Comparison of ENCODE assay signal across 9 cellular contexts in genomic region chr16:11949527-11949926, GRCh38. TPM values are rescaled to one million over a fixed set of nuclear protein-coding genes. Genes with fewer than 3 reads are reported as not detected.
DNase-seq lines count a peak whose midpoint lies in the region; ATAC-seq and TF ChIP-seq lines count a peak whose summit lies in the region.
"Had no signal": no experiment of that assay in that cellular context is flagged by ENCODE, and none has a peak within 500 bp of the region (broad histone marks: within the 10 kb centered on the region; RNA-seq: fewer than 3 reads in every experiment).

No MANE protein-coding gene starts in this region.

- H3K36me3 ChIP-seq in left lung: no peaks in the 10 kb centered on the region

- intact Hi-C loops in left lung (cut with DNase I): no loop called here

- TF ChIP-seq CTCF in AG04449 (IDR thresholded peaks at IDR 0.05; ENCODE audit: insufficient read depth, low read length, missing control alignments) (peak; percentile 40), GM10266 (IDR thresholded peaks at IDR 0.05; ENCODE audit: control insufficient read depth, insufficient read depth, low read depth, missing control alignments) (peak; percentile 73), cardiac fibroblast (IDR thresholded peaks at IDR 0.05; ENCODE audit: low read depth, low read length) (peak; percentile 40), left lung (IDR thresholded peaks at IDR 0.05) (peak; percentile 29 to 32)

- CTCF ChIA-PET in AG04449 (lab: Yijun Ruan, JAX): interaction anchor here (0.7 to 6.0 kb wide), 8 partner anchors 20 to 145 kb away, joined by 3 to 82 read pairs (median 4); no protein-coding TSS in a partner anchor

- H3K27ac ChIP-seq in left lung: no peak overlapping the region

- H3K4me1 ChIP-seq in left lung: no peaks in the 10 kb centered on the region

- DNase-seq in AG04449 (ENCODE audit: low read depth, low spot score) (no peak), GM10266 (ENCODE audit: extremely low spot score) (peak; percentile 73), NOMO-1 treated with DMSO at 0.1 percent for 48 hours (lab: John Stamatoyannopoulos, UW; ENCODE audit: unreplicated experiment) (peak; percentile 44), cardiac fibroblast (ENCODE audit: low read depth in 2 of 2) (peak; percentile 45 to 56), left lung (peak in 1 of 2 donors; percentile 53), NCI-H2081 treated with DMSO at 0.1 percent for 48 hours (lab: John Stamatoyannopoulos, UW) (no peak)

- H3K4me3 ChIP-seq in AG04449 (ENCODE audit: low read depth, low read length): no peak overlapping the region
- no peak overlapping the region for H3K4me3 ChIP-seq in cardiac fibroblast (replicated peaks in 1 of 2; ENCODE audit: low read depth in 2 of 2, low read length in 2 of 2)
- no peak overlapping the region for H3K4me3 ChIP-seq in left lung

- POLR2A ChIA-PET in AG04449 (lab: Yijun Ruan, JAX): interaction anchor here (0.7 kb wide), 1 partner anchor 34 kb away, joined by 3 read pairs; the partner anchor contains the start of gene GSPT1

- ATAC-seq in HG03520 (IDR thresholded peaks at IDR 0.05; ENCODE audit: unreplicated experiment) (peak; percentile 44), left lung (peak; percentile 99), GM21515 (IDR thresholded peaks at IDR 0.05; ENCODE audit: unreplicated experiment) (no peak)

- no peaks in the 10 kb centered on the region for H3K27me3 ChIP-seq in left lung

- H3K9me3 ChIP-seq in left lung: no peaks in the 10 kb centered on the region

RNA-seq across cellular contexts. Expression of gene NPIPB2, which starts 7.7 kb away (rescaled TPM):
- total RNA-seq in left lung: 10 to 100 TPM in 1 of 2 donors, 1 to 10 TPM in 1; 6.1 to 10.2 TPM

RNA-seq across cellular contexts. Expression of gene TNFRSF17, which starts 15.5 kb away (rescaled TPM):
- total RNA-seq in left lung: 1 to 10 TPM; 1.2 TPM
- total RNA-seq: temporal lobe had no signal

RNA-seq across cellular contexts. Expression of gene SNX29, which starts 27.0 kb away (rescaled TPM):
- 10 to 100 TPM; 33.2 to 41.0 TPM for total RNA-seq in left lung

RNA-seq across cellular contexts. Expression of gene GSPT1, which starts 33.8 kb away (rescaled TPM):
- total RNA-seq in left lung: 100 to 1,000 TPM; 110 to 140 TPM

Comparison
In these comparisons a context has a peak if more than half of its experiments do, and no peak if none do; other contexts are left out.
1. DNase-seq: peak in GM10266 (single experiment), NOMO-1 treated with DMSO at 0.1 percent for 48 hours (single experiment) and cardiac fibroblast (2 of 2); none in AG04449 (single experiment) and NCI-H2081 treated with DMSO at 0.1 percent for 48 hours (single experiment).
2. Peak in every context shown above with its lines, with median percentiles within 50 percentile points of each other: CTCF ChIP-seq.